In genomic region chr16:10581507-10581906, GRCh38 we compare ENCODE assay signal across 17 cellular contexts. TPM values are rescaled to one million over a fixed set of nuclear protein-coding genes. Genes with fewer than 3 reads are reported as not detected.
DNase-seq lines count a peak whose midpoint lies in the region; ATAC-seq and TF ChIP-seq lines count a peak whose summit lies in the region.
"Had no signal": no experiment of that assay in that cellular context is flagged by ENCODE, and none has a peak within 500 bp of the region (broad histone marks: within the 10 kb centered on the region; RNA-seq: fewer than 3 reads in every experiment).

No MANE protein-coding gene starts in this region.

- H3F3A ChIP-seq in neural progenitor cell (ENCODE audit: low read depth), result peaks cover 4% of the 10 kb centered on the region

- H3K4me3 Mint-ChIP-seq in endothelial cell (ENCODE audit: unreplicated experiment), result peak overlapping the region; percentile 94
- peak overlapping the region; percentile 89 for H3K4me3 Mint-ChIP-seq in neural progenitor cell

- H3K27ac Mint-ChIP-seq in endothelial cell (ENCODE audit: unreplicated experiment), result no peak overlapping the region
- H3K27ac Mint-ChIP-seq in neural progenitor cell, result peak overlapping the region; percentile 57

- peak overlapping the region; percentile 78 for H3K4me2 ChIP-seq in neural progenitor cell

- H3K9me3 Mint-ChIP-seq in endothelial cell (ENCODE audit: unreplicated experiment), result no peaks in the 10 kb centered on the region
- peaks cover 4% of the 10 kb centered on the region for H3K9me3 Mint-ChIP-seq in neural progenitor cell

- H3K27me3 ChIP-seq in neural progenitor cell (no peaks in the 10 kb centered on the region), upper lobe of right lung (no peaks in the 10 kb centered on the region), brain microvascular endothelial cell (replicated peaks) (no peaks in the 10 kb centered on the region)
- H3K27me3 ChIP-seq: pancreas had no signal

- ATAC-seq in upper lobe of right lung, result no peak
- ATAC-seq: pancreas had no signal

- H3K9me3 ChIP-seq in neural progenitor cell (ENCODE audit: low read depth) (no peaks in the 10 kb centered on the region), upper lobe of right lung (no peaks in the 10 kb centered on the region)
- H3K9me3 ChIP-seq: pancreas, SK-N-SH had no signal

- no peak overlapping the region for H3K27ac ChIP-seq in neural progenitor cell
- H3K27ac ChIP-seq in upper lobe of right lung, result peak overlapping the region; percentile 94
- H3K27ac ChIP-seq in brain microvascular endothelial cell, result no peak overlapping the region

- intact Hi-C loops in upper lobe of right lung (cut with DNase I), result no loop called here

- H3K36me3 ChIP-seq in neural progenitor cell (no peaks in the 10 kb centered on the region), upper lobe of right lung (no peaks in the 10 kb centered on the region), brain microvascular endothelial cell (replicated peaks) (no peaks in the 10 kb centered on the region)
- H3K36me3 ChIP-seq: pancreas had no signal

- H3K9ac ChIP-seq in neural progenitor cell, result no peak overlapping the region

- H4K20me1 ChIP-seq in neural progenitor cell (ENCODE audit: low read depth), result peaks cover 6% of the 10 kb centered on the region

- in situ Hi-C loops in brain microvascular endothelial cell (cut with HindIII; ENCODE audit: low pct_ligation_motif_present, low sequenced_read_pairs), result no loop called here

- no peaks in the 10 kb centered on the region for H3K36me3 Mint-ChIP-seq in endothelial cell (ENCODE audit: low read depth, unreplicated experiment)
- no peaks in the 10 kb centered on the region for H3K36me3 Mint-ChIP-seq in neural progenitor cell

- H3K4me1 ChIP-seq in neural progenitor cell (peaks cover 42% of the 10 kb centered on the region), upper lobe of right lung (peaks cover 31% of the 10 kb centered on the region)

- H2AFZ ChIP-seq in neural progenitor cell (replicated peaks), result no peak overlapping the region

- H3K27me3 Mint-ChIP-seq in endothelial cell (ENCODE audit: unreplicated experiment) (peaks cover 5% of the 10 kb centered on the region), neural progenitor cell (ENCODE audit: insufficient read depth, low read depth) (peaks cover 11% of the 10 kb centered on the region)

- TF ChIP-seq CTCF in endothelial cell (IDR thresholded peaks at IDR 0.05; ENCODE audit: unreplicated experiment), result no peak
- no peak for TF ChIP-seq CTCF in neural progenitor cell (IDR thresholded peaks at IDR 0.05)
- TF ChIP-seq CTCF in upper lobe of right lung (IDR thresholded peaks at IDR 0.05), result no peak
- TF ChIP-seq CTCF in brain microvascular endothelial cell (IDR thresholded peaks at IDR 0.05; ENCODE audit: low read depth, low read length, missing control alignments), result no peak

- H3K79me2 ChIP-seq in neural progenitor cell (ENCODE audit: low read depth), result no peaks in the 10 kb centered on the region

- H3K4me1 Mint-ChIP-seq in endothelial cell (ENCODE audit: unreplicated experiment) (peaks cover 9% of the 10 kb centered on the region), neural progenitor cell (peaks cover 39% of the 10 kb centered on the region)

- H3K4me3 ChIP-seq in neural progenitor cell (no peak overlapping the region), upper lobe of right lung (no peak overlapping the region), brain microvascular endothelial cell (ENCODE audit: low read depth, low read length) (no peak overlapping the region)

- DNase-seq in NOMO-1 treated with DMSO at 0.1 percent for 48 hours (lab: John Stamatoyannopoulos, UW; ENCODE audit: unreplicated experiment), result peak; percentile 20
- DNase-seq in NOMO-1 treated with dmso at 0.1 percent for 144 hours (lab: John Stamatoyannopoulos, UW; ENCODE audit: unreplicated experiment), result no peak
- DNase-seq in endothelial cell (ENCODE audit: low spot score), result no peak
- DNase-seq in neural progenitor cell (ENCODE audit: low spot score), result no peak
- DNase-seq in upper lobe of right lung, result no peak
- DNase-seq in brain microvascular endothelial cell, result no peak
- DNase-seq in NCI-H2029 treated with DMSO at 0.1 percent for 48 hours (lab: John Stamatoyannopoulos, UW), result no peak
- DNase-seq in AML-193 (lab: John Stamatoyannopoulos, UW), result no peak
- DNase-seq: 8988T; activated naive CD4-positive, alpha-beta T cell treated with anti-CD3 and anti-CD28 coated beads, Interleukin-2, amount 50 U/mL, for 16 hours; cerebellar nuclear complex; COR-L47; GDM1; NCI-H1417; NCI-H345; pancreas; SK-N-SH had no signal

RNA-seq across cellular contexts. Expression of gene EMP2, which starts 1.1 kb away (rescaled TPM):
- total RNA-seq in endothelial cell (ENCODE audit: unreplicated experiment) (8.6 TPM), neural progenitor cell (ENCODE audit: low replicate concordance) (15.8 and 16.4 TPM in 2 replicates), upper lobe of right lung (726 TPM)

Comparison
In these comparisons a context has a peak if more than half of its experiments do, and no peak if none do; other contexts are left out.
1. RNA of gene EMP2, which starts 1.1 kb away (total RNA-seq): 726 TPM in upper lobe of right lung (single experiment); 15.8 to 16.4 TPM in neural progenitor cell and 8.6 TPM in endothelial cell (single experiment); every median in the first group is over 10 times any median in the second.